In the genomic region with DNA sequence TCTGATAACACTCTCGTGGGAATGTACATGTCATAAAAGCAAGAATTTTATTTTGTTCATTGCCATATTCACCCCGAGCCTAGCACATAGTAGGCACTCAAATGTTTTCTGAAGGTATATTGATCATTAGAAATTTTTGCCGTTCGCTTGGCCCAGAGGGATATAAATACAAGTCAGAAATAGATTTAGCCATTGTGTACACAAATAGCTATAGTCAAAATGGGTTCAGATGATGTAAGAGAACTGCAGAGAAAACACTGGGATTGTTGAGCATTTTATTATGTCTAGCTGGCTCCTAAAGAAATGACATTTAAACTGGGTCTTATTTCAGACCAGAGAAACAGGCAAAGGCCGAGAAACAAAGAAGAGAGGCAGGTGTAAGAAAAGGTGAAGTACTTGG, we compare ENCODE assay signal across 1 cellular context.
TF ChIP-seq lines count a peak whose summit lies in the region.

No MANE protein-coding gene starts in this region.

TF ChIP-seq in K562, 482 proteins besides CTCF, POLR2A, EP300 and RAD21:
- TF ChIP-seq BCLAF1 (IDR thresholded peaks at IDR 0.05; ENCODE audit: borderline replicate concordance in 1 of 2, control insufficient read depth in 1 of 2, low read depth in 2 of 2, low read length in 1 of 2) (no peak), ZKSCAN1 (IDR thresholded peaks at IDR 0.05; ENCODE audit: low read depth, low read length) (peak; percentile 60)
